ENCODE assay signal across 8 cellular contexts in the genomic region with DNA sequence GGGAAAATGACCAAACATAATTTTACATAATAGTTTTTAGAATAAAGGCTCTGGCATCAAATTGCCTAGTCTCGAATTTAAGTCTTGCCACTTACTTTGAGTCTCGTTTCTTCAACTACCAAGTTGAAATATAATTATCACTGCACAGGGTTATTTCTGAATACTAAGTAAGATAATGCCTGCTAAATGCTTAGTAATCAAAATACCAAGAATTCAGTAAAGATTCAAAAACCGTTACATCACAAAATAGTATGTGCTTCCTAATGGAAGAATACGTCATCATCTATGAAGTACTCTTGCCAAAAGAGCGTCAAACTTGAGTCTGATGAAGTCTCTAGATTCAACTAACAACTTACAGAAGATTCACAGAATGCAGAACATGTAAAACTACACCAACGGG.
"Had no signal": no experiment of that assay in that cellular context is flagged by ENCODE, and none has a peak within 500 bp of the region (broad histone marks: within the 10 kb centered on the region; RNA-seq: fewer than 3 reads in every experiment).

No MANE protein-coding gene starts in this region.

- H2AFZ ChIP-seq: GM23248 had no signal

- ATAC-seq: HCT116 had no signal

- H3K9ac ChIP-seq: GM23248 had no signal

- H3K9me3 ChIP-seq: HAP-1 had no signal

- H3K4me1 ChIP-seq: HAP-1 had no signal

- H3K4me3 ChIP-seq: GM23248, HAP-1 had no signal

- DNase-seq: GM23248, GOT3, H7, HFFc6, KG1 had no signal

- H3K27ac ChIP-seq: GM23248, HL-60 had no signal
